ENCODE assay signal across 36 cellular contexts in genomic region chr19:50437862-50438449, GRCh38. TPM values are rescaled to one million over a fixed set of nuclear protein-coding genes. Genes with fewer than 3 reads are reported as not detected.
"Had no signal": no experiment of that assay in that cellular context is flagged by ENCODE, and none has a peak within 500 bp of the region (broad histone marks: within the 10 kb centered on the region; RNA-seq: fewer than 3 reads in every experiment).

No MANE protein-coding gene starts in this region.

- H3K27ac ChIP-seq: adrenal gland, ascending aorta, body of pancreas, brain microvascular endothelial cell, breast epithelium, cardiac muscle cell had no signal

- ATAC-seq: activated naive CD4-positive, alpha-beta T cell treated with anti-CD3 and anti-CD28 coated beads, Interleukin-2, amount 50 U/mL, for 72 hours; activated naive CD8-positive, alpha-beta T cell treated with anti-CD3 and anti-CD28 coated beads, Interleukin-2, amount 50 U/mL, for 24 hours; activated T-cell treated with anti-CD3 and anti-CD28 coated beads, Interleukin-2, amount 50 U/mL, for 4 hours; activated T-cell treated with anti-CD3 and anti-CD28 coated beads, Interleukin-2, amount 50 U/mL, for 72 hours; body of pancreas had no signal

- H3K4me3 ChIP-seq: adrenal gland, ascending aorta, body of pancreas, breast epithelium, cardiac muscle cell had no signal

- FAIRE-seq: astrocyte, bronchial epithelial cell had no signal

- H3K36me3 ChIP-seq: adrenal gland, ascending aorta, brain microvascular endothelial cell, breast epithelium, cardiac muscle cell had no signal

- H3K9me3 ChIP-seq: adrenal gland, ascending aorta, body of pancreas, breast epithelium had no signal

- H3K27me3 ChIP-seq: body of pancreas, breast epithelium, cardiac muscle cell had no signal

- DNase-seq: activated effector memory CD4-positive, alpha-beta T cell treated with anti-CD3 and anti-CD28 coated beads, Interleukin-2, amount 50 U/mL, for 16 hours; activated effector memory CD4-positive, alpha-beta T cell treated with Interleukin-2 at 50 U/mL for 16 hours; activated gamma-delta T cell; activated gamma-delta T cell treated with Interleukin-2 at 50 U/mL for 16 hours; activated naive CD4-positive, alpha-beta T cell; activated naive CD4-positive, alpha-beta T cell treated with anti-CD3 and anti-CD28 coated beads for 36 hours; activated naive CD4-positive, alpha-beta T cell treated with anti-CD3 and anti-CD28 coated beads, Interleukin-2, amount 10 ng/mL, durations not matched to agents 7 days and 5 days; activated naive CD4-positive, alpha-beta T cell treated with anti-CD3 and anti-CD28 coated beads, Interleukin-2, amount 50 U/mL, for 16 hours; activated naive CD4-positive, alpha-beta T cell treated with Interleukin-2 at 50 U/mL for 16 hours; activated naive CD8-positive, alpha-beta T cell treated with anti-CD3 and anti-CD28 coated beads for 36 hours; activated naive CD8-positive, alpha-beta T cell treated with anti-CD3 and anti-CD28 coated beads, Interleukin-2, amount 10 ng/mL, durations not matched to agents 7 days and 5 days; activated naive CD8-positive, alpha-beta T cell treated with anti-CD3 and anti-CD28 coated beads, Interleukin-2, amount 50 U/mL, for 24 hours; activated T-cell treated with anti-CD3 and anti-CD28 coated beads, Interleukin-2, amount 50 U/mL, for 1 hour; activated T-cell treated with anti-CD3 and anti-CD28 coated beads, Interleukin-2, amount 50 U/mL, for 24 hours; activated T-cell treated with anti-CD3 and anti-CD28 coated beads, Interleukin-2, amount 50 U/mL, for 4 hours; activated T-cell treated with anti-CD3 and anti-CD28 coated beads, Interleukin-2, amount 50 U/mL, for 48 hours; activated T-cell treated with anti-CD3 and anti-CD28 coated beads, Interleukin-2, amount 50 U/mL, for 72 hours; adrenal gland; amniotic stem cell; amygdala; anterior cingulate cortex; aorta; body of pancreas; brain microvascular endothelial cell; caudate nucleus; central memory CD4-positive, alpha-beta T cell; cerebellar nuclear complex had no signal

- H3K4me1 ChIP-seq: adrenal gland, ascending aorta, body of pancreas, breast epithelium had no signal

RNA-seq across cellular contexts. Expression of gene MYBPC2, which starts 5.3 kb away (rescaled TPM):
- total RNA-seq: aorta, ascending aorta, astrocyte, body of pancreas, bronchial epithelial cell, cardiac septum, chondrocyte had no signal

RNA-seq across cellular contexts. Expression of gene SPIB, which starts 19.2 kb away (rescaled TPM):
- total RNA-seq: ascending aorta, bronchial epithelial cell, cardiac septum, cerebellum, chondrocyte had no signal

RNA-seq across cellular contexts. Expression of gene EMC10, which starts 38.4 kb away (rescaled TPM):
- total RNA-seq: astrocyte had no signal

RNA-seq across cellular contexts. Expression of gene GARIN5A, which starts 38.7 kb away (rescaled TPM):
- total RNA-seq: aorta, ascending aorta, astrocyte had no signal
- polyA plus RNA-seq: aorta had no signal
